Comparison of ENCODE assay signal across 19 cellular contexts in the genomic region with DNA sequence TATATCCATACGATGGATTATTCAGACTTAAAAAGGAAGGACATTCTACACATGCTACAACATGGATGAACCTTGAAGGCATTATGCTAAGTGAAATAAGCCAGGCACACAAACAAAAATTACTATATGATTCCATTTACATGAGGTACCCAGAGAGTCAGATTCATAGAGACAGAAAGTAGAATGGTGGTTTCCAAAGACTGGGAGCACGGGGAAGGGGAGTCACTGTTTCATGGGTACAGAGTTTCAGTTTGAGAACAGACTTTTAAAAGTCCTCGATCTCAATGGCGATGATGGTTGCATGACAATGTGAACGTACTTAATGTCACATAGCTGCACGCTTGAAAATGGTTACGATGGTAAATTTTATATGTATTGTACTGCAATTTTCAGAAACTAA. TPM values are rescaled to one million over a fixed set of nuclear protein-coding genes. Genes with fewer than 3 reads are reported as not detected.
A peak's percentile ranks its signal among the peaks of the same experiment; 100 is the strongest.
DNase-seq lines count a peak whose midpoint lies in the region; ATAC-seq lines count a peak whose summit lies in the region.
"Had no signal": no experiment of that assay in that cellular context is flagged by ENCODE, and none has a peak within 500 bp of the region (broad histone marks: within the 10 kb centered on the region; RNA-seq: fewer than 3 reads in every experiment).

No MANE protein-coding gene starts in this region.

- no peaks in the 10 kb centered on the region for H3K9me3 Mint-ChIP-seq in activated naive CD4-positive, alpha-beta T cell treated with anti-CD3 and anti-CD28 coated beads, Interleukin-2, amount 50 U/mL, for 72 hours
- no peaks in the 10 kb centered on the region for H3K9me3 Mint-ChIP-seq in stimulated activated effector memory CD8-positive, alpha-beta T cell treated with anti-CD3 and anti-CD28 coated beads, Interleukin-12 subunit alpha, Interleukin-12 subunit beta, amount 100 ng/mL, for 72 hours
- H3K9me3 Mint-ChIP-seq: CD8-positive, alpha-beta T cell; HFFc6 had no signal

- DNase-seq in activated naive CD4-positive, alpha-beta T cell treated with anti-CD3 and anti-CD28 coated beads, Interleukin-2, amount 50 U/mL, for 72 hours (ENCODE audit: low spot score in 2 of 2), result no peak
- no peak for DNase-seq in activated naive CD4-positive, alpha-beta T cell (lab: John Stamatoyannopoulos, UW)
- DNase-seq in T-helper 17 cell, result no peak
- DNase-seq in stimulated activated effector memory CD8-positive, alpha-beta T cell treated with anti-CD3 and anti-CD28 coated beads, Interleukin-12 subunit alpha, Interleukin-12 subunit beta, amount 100 ng/mL, for 72 hours (ENCODE audit: low spot score in 2 of 2), result no peak
- no peak for DNase-seq in Ammon's horn (ENCODE audit: low spot score)
- DNase-seq: 8988T; ACHN; AML-193; C1 segment of cervical spinal cord; Caco-2; CD4-positive, CD25-positive, alpha-beta regulatory T cell; CD8-positive, alpha-beta T cell; DMS153; DND-41; GOT3; HFFc6 had no signal

- H3K9me3 ChIP-seq in T-helper 17 cell (ENCODE audit: control insufficient read depth, low read length, poor library complexity, severe bottlenecking), result no peaks in the 10 kb centered on the region
- H3K9me3 ChIP-seq: A549, Caco-2, HAP-1 had no signal

- H3K4me1 Mint-ChIP-seq in T-helper 17 cell, result peaks cover 37% of the 10 kb centered on the region
- H3K4me1 Mint-ChIP-seq in stimulated activated effector memory CD8-positive, alpha-beta T cell treated with anti-CD3 and anti-CD28 coated beads, Interleukin-12 subunit alpha, Interleukin-12 subunit beta, amount 100 ng/mL, for 72 hours, result peaks cover 48% of the 10 kb centered on the region

- no peaks in the 10 kb centered on the region for H3K27me3 Mint-ChIP-seq in T-helper 17 cell
- H3K27me3 Mint-ChIP-seq: CD4-positive, CD25-positive, alpha-beta regulatory T cell had no signal

- peaks cover 15 to 21% of the 10 kb centered on the region in 2 donors for H3K36me3 Mint-ChIP-seq in activated naive CD4-positive, alpha-beta T cell treated with anti-CD3 and anti-CD28 coated beads, Interleukin-2, amount 50 U/mL, for 72 hours
- H3K36me3 Mint-ChIP-seq in T-helper 17 cell (ENCODE audit: low read depth), result peaks cover 18% of the 10 kb centered on the region
- peaks cover 47% of the 10 kb centered on the region for H3K36me3 Mint-ChIP-seq in stimulated activated effector memory CD8-positive, alpha-beta T cell treated with anti-CD3 and anti-CD28 coated beads, Interleukin-12 subunit alpha, Interleukin-12 subunit beta, amount 100 ng/mL, for 72 hours

- ATAC-seq in activated naive CD4-positive, alpha-beta T cell treated with anti-CD3 and anti-CD28 coated beads, Interleukin-2, amount 50 U/mL, for 72 hours, result peak; percentile 51 to 55
- ATAC-seq in T-helper 17 cell, result no peak
- ATAC-seq in stimulated activated effector memory CD8-positive, alpha-beta T cell treated with anti-CD3 and anti-CD28 coated beads, Interleukin-12 subunit alpha, Interleukin-12 subunit beta, amount 100 ng/mL, for 72 hours, result peak; percentile 39
- no peak for ATAC-seq in GM18909 (IDR thresholded peaks at IDR 0.05; ENCODE audit: poor library complexity, unreplicated experiment)
- ATAC-seq: A549; CD8-positive, alpha-beta T cell had no signal

- H3K4me3 Mint-ChIP-seq in T-helper 17 cell, result no peak overlapping the region
- no peak overlapping the region for H3K4me3 Mint-ChIP-seq in stimulated activated effector memory CD8-positive, alpha-beta T cell treated with anti-CD3 and anti-CD28 coated beads, Interleukin-12 subunit alpha, Interleukin-12 subunit beta, amount 100 ng/mL, for 72 hours
- H3K4me3 Mint-ChIP-seq: CD8-positive, alpha-beta T cell; HFFc6 had no signal

- H3K27ac Mint-ChIP-seq in activated naive CD4-positive, alpha-beta T cell treated with anti-CD3 and anti-CD28 coated beads, Interleukin-2, amount 50 U/mL, for 72 hours, result no peak overlapping the region
- peak overlapping the region; percentile 62 for H3K27ac Mint-ChIP-seq in T-helper 17 cell
- no peak overlapping the region for H3K27ac Mint-ChIP-seq in stimulated activated effector memory CD8-positive, alpha-beta T cell treated with anti-CD3 and anti-CD28 coated beads, Interleukin-12 subunit alpha, Interleukin-12 subunit beta, amount 100 ng/mL, for 72 hours
- H3K27ac Mint-ChIP-seq: CD8-positive, alpha-beta T cell; HFFc6 had no signal

RNA-seq across cellular contexts. Expression of a gene that starts 39.3 kb away (rescaled TPM):
- total RNA-seq in activated naive CD4-positive, alpha-beta T cell treated with anti-CD3 and anti-CD28 coated beads, Interleukin-2, amount 50 U/mL, for 72 hours, result 100 to 1,000 TPM in 1 of 2 donors, 10 to 100 TPM in 1; 87.9 to 112 TPM
- total RNA-seq in T-helper 17 cell, result 10 to 100 TPM; 61.4 to 69.2 TPM

Comparison
In these comparisons a context has a peak if more than half of its experiments do, and no peak if none do; other contexts are left out.
1. ATAC-seq: peak in activated naive CD4-positive, alpha-beta T cell treated with anti-CD3 and anti-CD28 coated beads, Interleukin-2, amount 50 U/mL, for 72 hours (2 of 2) and stimulated activated effector memory CD8-positive, alpha-beta T cell treated with anti-CD3 and anti-CD28 coated beads, Interleukin-12 subunit alpha, Interleukin-12 subunit beta, amount 100 ng/mL, for 72 hours (single experiment); none in T-helper 17 cell (single experiment) and GM18909 (single experiment).